Comparison of ENCODE assay signal across 28 cellular contexts in genomic region chr1:113372546-113372945, GRCh38.
"Had no signal": no experiment of that assay in that cellular context is flagged by ENCODE, and none has a peak within 500 bp of the region (broad histone marks: within the 10 kb centered on the region; RNA-seq: fewer than 3 reads in every experiment).

No MANE protein-coding gene starts in this region.

- DNase-seq: hippocampal formation; left colon; left lung; lower lobe of right lung; mammary epithelial cell; mesenchymal stem cell; naive thymus-derived CD8-positive, alpha-beta T cell; nucleus accumbens; pancreas; posterior cingulate gyrus; retina; right cardiac atrium; sigmoid colon; small intestine; stimulated activated CD4-positive, alpha-beta T cell treated with anti-CD3 and anti-CD28 coated beads, Interleukin-1b, Interleukin-23, amount 100 ng/mL, for 48 hours; stimulated activated CD4-positive, alpha-beta T cell treated with anti-CD3 and anti-CD28 coated beads, Interleukin-2, amount 100 ng/mL, for 48 hours; stimulated activated CD4-positive, alpha-beta T cell treated with anti-CD3 and anti-CD28 coated beads, Interleukin-4, amount 100 ng/mL, for 4 hours; stimulated activated naive B cell treated with anti-CD40 and anti-IgM and Interleukin-4, amounts not matched to agents 10 μg/mL and 1 μg/mL and 100 μg/mL, for 72 hours; stimulated activated naive CD8-positive, alpha-beta T cell treated with anti-CD3 and anti-CD28 coated beads, Interleukin-15, Interleukin-2, amounts not matched to agents 100 U/mL and 50 U/mL, for 24 hours; stomach; testis; thyroid gland; transverse colon; upper lobe of left lung had no signal

- ATAC-seq: left colon; left lung; lower lobe of right lung; naive thymus-derived CD8-positive, alpha-beta T cell; pancreas; right cardiac atrium; stimulated activated naive B cell treated with anti-CD40 and anti-IgM and Interleukin-4, amounts not matched to agents 10 μg/mL and 1 μg/mL and 100 μg/mL, for 72 hours; stimulated activated naive CD8-positive, alpha-beta T cell treated with anti-CD3 and anti-CD28 coated beads, Interleukin-15, Interleukin-2, amounts not matched to agents 100 U/mL and 50 U/mL, for 24 hours had no signal

- H3K4me3 Mint-ChIP-seq: naive thymus-derived CD8-positive, alpha-beta T cell; nephron; neural crest cell; stimulated activated naive B cell treated with anti-CD40 and anti-IgM and Interleukin-4, amounts not matched to agents 10 μg/mL and 1 μg/mL and 100 μg/mL, for 72 hours had no signal

- H3K4me1 ChIP-seq: left lung, lower lobe of right lung, pancreas, prostate gland, testis, transverse colon, upper lobe of left lung, vagina had no signal

- H3K4me3 ChIP-seq: left lung, lower lobe of right lung, pancreas, prostate gland, sigmoid colon, stomach, testis, thyroid gland, transverse colon, upper lobe of left lung, vagina had no signal

- H3K27ac ChIP-seq: left lung, lower lobe of right lung, pancreas, prostate gland, sigmoid colon, stomach, testis, thyroid gland, transverse colon, upper lobe of left lung, vagina had no signal

- H3K27ac Mint-ChIP-seq: naive thymus-derived CD8-positive, alpha-beta T cell; nephron; stimulated activated naive B cell treated with anti-CD40 and anti-IgM and Interleukin-4, amounts not matched to agents 10 μg/mL and 1 μg/mL and 100 μg/mL, for 72 hours had no signal

- FAIRE-seq: pancreas, small intestine had no signal

- H3K36me3 Mint-ChIP-seq: naive thymus-derived CD8-positive, alpha-beta T cell; stimulated activated naive B cell treated with anti-CD40 and anti-IgM and Interleukin-4, amounts not matched to agents 10 μg/mL and 1 μg/mL and 100 μg/mL, for 72 hours had no signal

- H3K27me3 ChIP-seq: pancreas, sigmoid colon, stomach, testis, thyroid gland, transverse colon, upper lobe of left lung, vagina had no signal

- H3K9me3 Mint-ChIP-seq: naive thymus-derived CD8-positive, alpha-beta T cell; nephron; stimulated activated naive B cell treated with anti-CD40 and anti-IgM and Interleukin-4, amounts not matched to agents 10 μg/mL and 1 μg/mL and 100 μg/mL, for 72 hours had no signal

- H3K36me3 ChIP-seq: left lung, lower lobe of right lung, pancreas, prostate gland, sigmoid colon, stomach, thyroid gland, transverse colon, upper lobe of left lung, vagina had no signal

- H3K4me1 Mint-ChIP-seq: nephron; stimulated activated naive B cell treated with anti-CD40 and anti-IgM and Interleukin-4, amounts not matched to agents 10 μg/mL and 1 μg/mL and 100 μg/mL, for 72 hours had no signal

- H3K9me3 ChIP-seq: left lung, lower lobe of right lung, pancreas, prostate gland, sigmoid colon, stomach, testis, thyroid gland, transverse colon, upper lobe of left lung, vagina had no signal
